ENCODE assay signal across 11 cellular contexts in the genomic region with DNA sequence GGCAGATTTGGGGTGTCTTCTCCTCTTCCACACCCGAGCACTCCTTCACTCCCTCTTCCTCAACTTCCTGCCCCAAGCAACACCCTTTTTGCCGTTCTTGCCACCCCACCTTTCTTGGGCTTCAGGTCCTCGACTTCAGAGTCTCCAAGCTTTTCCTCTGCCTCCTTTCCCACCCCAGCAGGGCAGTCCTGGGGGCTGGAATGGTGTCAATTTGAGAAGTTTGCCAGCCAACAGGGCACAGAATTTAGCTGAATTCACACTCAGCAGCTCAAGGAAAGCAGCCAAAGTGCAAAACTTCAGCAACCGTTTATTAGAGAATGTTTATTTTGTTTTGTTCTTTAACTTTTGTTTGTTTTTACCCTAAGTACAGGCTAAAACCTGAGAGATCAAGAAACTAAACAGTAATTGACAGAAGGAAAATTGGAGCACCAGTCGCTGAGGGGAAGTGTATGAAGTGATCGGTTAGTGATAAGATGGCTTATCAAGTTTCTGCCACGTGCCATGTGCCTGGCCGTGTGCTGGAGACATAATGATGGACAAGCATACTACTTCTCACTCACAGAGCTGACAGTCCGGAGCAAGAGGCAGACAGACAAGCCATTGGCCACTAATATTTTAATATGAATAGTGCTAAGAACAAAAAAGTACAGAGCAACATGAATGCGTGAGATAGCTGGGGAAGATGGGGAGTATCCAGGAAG. TPM values are rescaled to one million over a fixed set of nuclear protein-coding genes. Genes with fewer than 3 reads are reported as not detected.
DNase-seq lines count a peak whose midpoint lies in the region; ATAC-seq and TF ChIP-seq lines count a peak whose summit lies in the region.
"Had no signal": no experiment of that assay in that cellular context is flagged by ENCODE, and none has a peak within 500 bp of the region (broad histone marks: within the 10 kb centered on the region; RNA-seq: fewer than 3 reads in every experiment).

No MANE protein-coding gene starts in this region.

- H4K20me1 ChIP-seq in SK-N-SH (ENCODE audit: insufficient read depth) (no peaks in the 10 kb centered on the region), PC-9 (ENCODE audit: insufficient read depth) (no peaks in the 10 kb centered on the region)

- H3K27me3 Mint-ChIP-seq in CD4-positive, alpha-beta memory T cell = no peaks in the 10 kb centered on the region

- H3K4me1 Mint-ChIP-seq in CD4-positive, alpha-beta memory T cell = peaks cover 5 to 23% (median 10%) of the 10 kb centered on the region in 4 donors

- 33% methylated on average over 10 of the region's 10 CpGs for WGBS in right cardiac atrium
- WGBS in SK-N-SH (ENCODE audit: low lambda C conversion rate) = 64% methylated on average over 10 of the region's 10 CpGs

- no peaks in the 10 kb centered on the region for H3K9me3 ChIP-seq in CD4-positive, alpha-beta memory T cell (ENCODE audit: control insufficient read depth in 1 of 2, low read length in 2 of 2)
- H3K9me3 ChIP-seq in right cardiac atrium (ENCODE audit: control insufficient read depth, low read length) (no peaks in the 10 kb centered on the region), SK-N-SH (no peaks in the 10 kb centered on the region), PC-9 (ENCODE audit: insufficient read depth, low read depth) (no peaks in the 10 kb centered on the region)
- H3K9me3 ChIP-seq: mucosa of descending colon had no signal

- TF ChIP-seq RAD21 in SK-N-SH (IDR thresholded peaks at IDR 0.05; ENCODE audit: low read length) = no peak

- no peak overlapping the region for H3K4me3 Mint-ChIP-seq in CD4-positive, alpha-beta memory T cell
- H3K4me3 Mint-ChIP-seq: activated naive CD8-positive, alpha-beta T cell treated with anti-CD3 and anti-CD28 coated beads, Interleukin-2, amount 10 ng/mL, durations not matched to agents 7 days and 5 days had no signal

- H3K36me3 Mint-ChIP-seq in CD4-positive, alpha-beta memory T cell = no peaks in the 10 kb centered on the region
- H3K36me3 Mint-ChIP-seq: activated naive CD8-positive, alpha-beta T cell treated with anti-CD3 and anti-CD28 coated beads, Interleukin-2, amount 10 ng/mL, durations not matched to agents 7 days and 5 days had no signal

- no peaks in the 10 kb centered on the region for H3K36me3 ChIP-seq in CD4-positive, alpha-beta memory T cell (ENCODE audit: insufficient read depth, low read length)
- H3K36me3 ChIP-seq in rectal smooth muscle tissue (ENCODE audit: control insufficient read depth, insufficient read depth, low read length) (no peaks in the 10 kb centered on the region), SK-N-SH (replicated peaks in 1 of 2; ENCODE audit: control insufficient read depth in 1 of 2, insufficient read depth in 2 of 2, low read length in 1 of 2) (no peaks in the 10 kb centered on the region), PC-9 (ENCODE audit: low read depth) (no peaks in the 10 kb centered on the region)

- peak overlapping the region in 4 of 7 donors; percentile 1 to 69 (median 63) for H3K27ac Mint-ChIP-seq in CD4-positive, alpha-beta memory T cell
- H3K27ac Mint-ChIP-seq: activated naive CD8-positive, alpha-beta T cell treated with anti-CD3 and anti-CD28 coated beads, Interleukin-2, amount 10 ng/mL, durations not matched to agents 7 days and 5 days had no signal

- DNase-seq in CD4-positive, alpha-beta memory T cell = no peak
- DNase-seq in right cardiac atrium (no peak), SK-N-SH (no peak), kidney tubule cell (ENCODE audit: low spot score) (no peak), PC-9 (no peak), pons (ENCODE audit: low spot score) (no peak)
- DNase-seq: activated naive CD8-positive, alpha-beta T cell treated with anti-CD3 and anti-CD28 coated beads, Interleukin-2, amount 10 ng/mL, durations not matched to agents 7 days and 5 days; NCI-H2227 treated with DMSO at 0.1 percent for 48 hours had no signal

- CTCF ChIA-PET in CD4-positive, alpha-beta memory T cell (lab: Charles Lee; ENCODE audit: partially characterized antibody) = interaction anchor here (0.9 kb wide), 1 partner anchor 78 kb away, joined by 3 read pairs; no protein-coding TSS in a partner anchor
- CTCF ChIA-PET in SK-N-SH (lab: Yijun Ruan, JAX) = interaction anchor here (0.8 kb wide), 1 partner anchor 78 kb away, joined by 3 read pairs; no protein-coding TSS in a partner anchor
- CTCF ChIA-PET in PC-9 (lab: Charles Lee) = no interaction called here

- H3K9me3 Mint-ChIP-seq in CD4-positive, alpha-beta memory T cell = peaks cover 0 to 3% (median 0%) of the 10 kb centered on the region in 8 donors
- H3K9me3 Mint-ChIP-seq: activated naive CD8-positive, alpha-beta T cell treated with anti-CD3 and anti-CD28 coated beads, Interleukin-2, amount 10 ng/mL, durations not matched to agents 7 days and 5 days had no signal

- H3K4me3 ChIP-seq in CD4-positive, alpha-beta memory T cell (ENCODE audit: low read length in 2 of 2) = no peak overlapping the region
- H3K4me3 ChIP-seq in right cardiac atrium (ENCODE audit: low read length) = no peak overlapping the region
- H3K4me3 ChIP-seq in rectal smooth muscle tissue (ENCODE audit: low read length) = no peak overlapping the region
- H3K4me3 ChIP-seq in SK-N-SH (ENCODE audit: low read depth in 2 of 2, low read length in 1 of 2) = no peak overlapping the region
- H3K4me3 ChIP-seq in PC-9 = no peak overlapping the region
- H3K4me3 ChIP-seq: mucosa of descending colon had no signal

- TF ChIP-seq CTCF in SK-N-SH (IDR thresholded peaks at IDR 0.05) (no peak), PC-9 (conservative IDR thresholded peaks at IDR 0.05) (no peak)

- H3F3A ChIP-seq in SK-N-SH (replicated peaks; ENCODE audit: insufficient read depth) (peaks cover 6% of the 10 kb centered on the region), PC-9 (ENCODE audit: insufficient read depth, low read depth) (peaks cover 26% of the 10 kb centered on the region)

- H3K4me2 ChIP-seq in SK-N-SH (no peak overlapping the region), PC-9 (no peak overlapping the region)

- no peak for TF ChIP-seq EP300 in SK-N-SH (IDR thresholded peaks at IDR 0.05; ENCODE audit: borderline replicate concordance in 1 of 2, low read depth in 1 of 2, low read length in 1 of 2)

- H2AFZ ChIP-seq in SK-N-SH (ENCODE audit: low read depth) (no peak overlapping the region), PC-9 (no peak overlapping the region)

- H3K79me2 ChIP-seq in SK-N-SH (ENCODE audit: insufficient read depth) = no peaks in the 10 kb centered on the region; the same call in 1 of the 2 replicates
- H3K79me2 ChIP-seq in PC-9 (ENCODE audit: low read depth) = no peaks in the 10 kb centered on the region

- no peak overlapping the region for H3K9ac ChIP-seq in rectal smooth muscle tissue (ENCODE audit: low read length)
- H3K9ac ChIP-seq in SK-N-SH = no peak overlapping the region

- POLR2A ChIA-PET in CD4-positive, alpha-beta memory T cell (lab: Charles Lee; ENCODE audit: partially characterized antibody) = no interaction called here
- POLR2A ChIA-PET in SK-N-SH (lab: Yijun Ruan, JAX) = no interaction called here
- POLR2A ChIA-PET in PC-9 (lab: Charles Lee; ENCODE audit: unreplicated experiment) = no interaction called here

- no peaks in the 10 kb centered on the region for H3K9me2 ChIP-seq in SK-N-SH
- no peaks in the 10 kb centered on the region for H3K9me2 ChIP-seq in PC-9 (ENCODE audit: insufficient read depth)

- no TSS peak for BruUV-seq in PC-9 (replicated peaks; lab: Mats Ljungman, UMichigan)

- no peak for ATAC-seq in right cardiac atrium

- intact Hi-C loops in CD4-positive, alpha-beta memory T cell (cut with micrococcal nuclease) = no loop called here
- intact Hi-C loops in right cardiac atrium (cut with DNase I) (loop anchor here in 1 of 4 donors (10.0 kb wide), 1 partner anchor 77 kb away; no protein-coding TSS in a partner anchor), PC-9 (cut with micrococcal nuclease; ENCODE audit: unreplicated experiment) (no loop called here)

- H3K27ac ChIP-seq in CD4-positive, alpha-beta memory T cell (ENCODE audit: low read depth, low read length) = no peak overlapping the region
- peak overlapping the region; percentile 32 for H3K27ac ChIP-seq in angular gyrus (ENCODE audit: low read depth, low read length)
- H3K27ac ChIP-seq in right cardiac atrium (ENCODE audit: low read length) = peak overlapping the region; percentile 85
- H3K27ac ChIP-seq in rectal smooth muscle tissue (ENCODE audit: low read depth, low read length) = peak overlapping the region; percentile 58
- no peak overlapping the region for H3K27ac ChIP-seq in SK-N-SH (ENCODE audit: low read depth in 2 of 2, low read length in 1 of 2)
- no peak overlapping the region for H3K27ac ChIP-seq in PC-9

- H3K4me1 ChIP-seq in CD4-positive, alpha-beta memory T cell (ENCODE audit: insufficient read depth, low read length) = peaks cover 6% of the 10 kb centered on the region
- peaks cover 16% of the 10 kb centered on the region for H3K4me1 ChIP-seq in right cardiac atrium (ENCODE audit: control insufficient read depth, insufficient read depth, low read length)
- peaks cover 34% of the 10 kb centered on the region for H3K4me1 ChIP-seq in rectal smooth muscle tissue (ENCODE audit: control insufficient read depth, insufficient read depth, low read length)
- H3K4me1 ChIP-seq in SK-N-SH (ENCODE audit: control insufficient read depth in 1 of 2, insufficient read depth in 2 of 2, low read depth in 1 of 2, low read length in 1 of 2) = peaks cover 3 to 10% of the 10 kb centered on the region in 2 experiments; a peak in 2 of 4 replicates
- H3K4me1 ChIP-seq in PC-9 (replicated peaks; ENCODE audit: insufficient read depth) = peaks cover 32% of the 10 kb centered on the region

- H3K27me3 ChIP-seq in CD4-positive, alpha-beta memory T cell (ENCODE audit: insufficient read depth, low read length) = no peaks in the 10 kb centered on the region
- H3K27me3 ChIP-seq in right cardiac atrium (ENCODE audit: control insufficient read depth, insufficient read depth) (no peaks in the 10 kb centered on the region), rectal smooth muscle tissue (ENCODE audit: control insufficient read depth, insufficient read depth, low read length) (no peaks in the 10 kb centered on the region), SK-N-SH (ENCODE audit: insufficient read depth) (no peaks in the 10 kb centered on the region), PC-9 (ENCODE audit: insufficient read depth, low read depth) (no peaks in the 10 kb centered on the region)

TF ChIP-seq in SK-N-SH, 30 proteins besides CTCF, POLR2A, EP300 and RAD21 (continues in another document):
- TF ChIP-seq MXI1 (IDR thresholded peaks at IDR 0.05; ENCODE audit: low read depth, low read length) (no peak), POLR2AphosphoS5 (IDR thresholded peaks at IDR 0.05; ENCODE audit: low read depth, low read length) (no peak), ELF1 (IDR thresholded peaks at IDR 0.05) (no peak), FOXM1 (IDR thresholded peaks at IDR 0.05; ENCODE audit: low read depth) (no peak)

RNA-seq across cellular contexts. Expression of a gene that starts 44.4 kb away (rescaled TPM):
- total RNA-seq in CD4-positive, alpha-beta memory T cell = 100 to 1,000 TPM; 559 to 573 TPM
- 100 to 1,000 TPM in 1 of 2 donors, 10 to 100 TPM in 1; 23.5 to 186 TPM for polyA plus RNA-seq in CD4-positive, alpha-beta memory T cell
- 100 to 1,000 TPM; 289 to 371 (median 320) TPM for total RNA-seq in right cardiac atrium
- polyA plus RNA-seq in right cardiac atrium = 78.1 TPM
- polyA plus RNA-seq in SK-N-SH (2012; rRNA removed) = 57.8 and 62.3 TPM in 2 replicates
- polyA plus RNA-seq in SK-N-SH (2012; cell fraction: cytosol; rRNA removed) = 49.7 and 55.0 TPM in 2 replicates
- 78.7 and 115 TPM in 2 replicates for polyA plus RNA-seq in SK-N-SH (2012; cell fraction: nucleus; rRNA removed)
- total RNA-seq in PC-9 (2021) = 632 and 734 TPM in 2 replicates

Comparison
In these comparisons a context has a peak if more than half of its experiments do, and no peak if none do; other contexts are left out.
1. H3K27ac ChIP-seq: peak in angular gyrus (single experiment), right cardiac atrium (single experiment) and rectal smooth muscle tissue (single experiment); none in CD4-positive, alpha-beta memory T cell (single experiment), SK-N-SH (0 of 2) and PC-9 (single experiment).